ENCODE assay signal across 35 cellular contexts in genomic region chr5:91217859-91218258, GRCh38.
"Had no signal": no experiment of that assay in that cellular context is flagged by ENCODE, and none has a peak within 500 bp of the region (broad histone marks: within the 10 kb centered on the region; RNA-seq: fewer than 3 reads in every experiment).

No MANE protein-coding gene starts in this region.

- DNase-seq: activated CD4-positive, alpha-beta T cell treated with anti-CD3 and anti-CD28 coated beads for 36 hours; activated CD4-positive, alpha-beta T cell treated with anti-CD3 and anti-CD28 coated beads, Interleukin-2, amount 10 ng/mL, durations not matched to agents 7 days and 5 days; activated CD4-positive, alpha-beta T cell treated with anti-CD3 and anti-CD28 coated beads, Interleukin-2, amount 50 U/mL, for 48 hours; activated CD8-positive, alpha-beta T cell treated with anti-CD3 and anti-CD28 coated beads, Interleukin-2, amount 10 ng/mL, durations not matched to agents 7 days and 5 days; activated gamma-delta T cell treated with Interleukin-2 at 50 U/mL for 16 hours; activated naive CD4-positive, alpha-beta T cell treated with anti-CD3 and anti-CD28 coated beads for 36 hours; activated naive CD8-positive, alpha-beta T cell treated with anti-CD3 and anti-CD28 coated beads, Interleukin-2, amount 50 U/mL, for 24 hours; activated T-cell treated with anti-CD3 and anti-CD28 coated beads, Interleukin-2, amount 50 U/mL, for 4 hours; anterior cingulate cortex; caudate nucleus; MM.1S; MV-4-11; NCI-H1092; NCI-H1436 treated with DMSO at 0.1 percent for 48 hours; NCI-H1694 treated with DMSO at 0.1 percent for 48 hours; NCI-H2029; NCI-H2171; NCI-H2227 treated with DMSO at 0.1 percent for 48 hours; NCI-H446; NCI-H524; NK-92 treated with Interleukin-12 subunit alpha and Interleukin-12 subunit beta, amount 100 ng/mL, for 24 hours; PC-3; Peyer's patch; SIG-M5; T-cell; T-helper 2 cell; T-helper 9 cell had no signal

- ATAC-seq: activated CD4-positive, alpha-beta T cell treated with anti-CD3 and anti-CD28 coated beads for 36 hours; activated CD4-positive, CD25-positive, alpha-beta regulatory T cell treated with anti-CD3 and anti-CD28 coated beads, Interleukin-2, amount 50 U/mL, for 24 hours; activated CD8-positive, alpha-beta T cell treated with anti-CD3 and anti-CD28 coated beads, Interleukin-2, amount 10 ng/mL, durations not matched to agents 7 days and 5 days; activated naive CD8-positive, alpha-beta T cell treated with anti-CD3 and anti-CD28 coated beads, Interleukin-2, amount 50 U/mL, for 24 hours; activated T-cell treated with anti-CD3 and anti-CD28 coated beads, Interleukin-2, amount 50 U/mL, for 4 hours; PC-3; Right ventricle myocardium inferior; SK-N-SH treated with all-trans-retinoic acid at 6 μM for 48 hours; T-cell had no signal

- H3K4me1 Mint-ChIP-seq: activated CD4-positive, alpha-beta T cell treated with anti-CD3 and anti-CD28 coated beads for 36 hours; activated CD4-positive, alpha-beta T cell treated with anti-CD3 and anti-CD28 coated beads, Interleukin-2, amount 10 ng/mL, durations not matched to agents 7 days and 5 days; T-cell had no signal

- H3K36me3 ChIP-seq: Peyer's patch had no signal

- H3K36me3 Mint-ChIP-seq: activated naive CD8-positive, alpha-beta T cell; brain; T-cell had no signal

- H3K27ac Mint-ChIP-seq: activated CD4-positive, alpha-beta T cell treated with anti-CD3 and anti-CD28 coated beads for 36 hours; activated CD4-positive, alpha-beta T cell treated with anti-CD3 and anti-CD28 coated beads, Interleukin-2, amount 10 ng/mL, durations not matched to agents 7 days and 5 days; activated CD8-positive, alpha-beta T cell treated with anti-CD3 and anti-CD28 coated beads, Interleukin-2, amount 10 ng/mL, durations not matched to agents 7 days and 5 days; activated naive CD4-positive, alpha-beta T cell treated with anti-CD3 and anti-CD28 coated beads for 36 hours; activated naive CD8-positive, alpha-beta T cell; activated naive CD8-positive, alpha-beta T cell treated with anti-CD3 and anti-CD28 coated beads, Interleukin-2, amount 50 U/mL, for 24 hours; activated T-helper 1 cell treated with anti-CD3 and anti-CD28 coated beads, Interleukin-12 subunit alpha, Interleukin-12 subunit beta, Interleukin-2, Interleukin-4 antibody, amounts not matched to agents 30 ng/mL and 10 ng/mL and 1 ng/mL, durations not matched to agents 14 hours and 24 hours and 36 hours; T-cell had no signal

- H3K27ac ChIP-seq: KMS-11, Peyer's patch, RWPE1 had no signal

- H3K4me3 Mint-ChIP-seq: activated CD4-positive, alpha-beta T cell treated with anti-CD3 and anti-CD28 coated beads for 36 hours; activated CD4-positive, alpha-beta T cell treated with anti-CD3 and anti-CD28 coated beads, Interleukin-2, amount 10 ng/mL, durations not matched to agents 7 days and 5 days; activated CD8-positive, alpha-beta T cell treated with anti-CD3 and anti-CD28 coated beads, Interleukin-2, amount 10 ng/mL, durations not matched to agents 7 days and 5 days; activated naive CD4-positive, alpha-beta T cell treated with anti-CD3 and anti-CD28 coated beads for 36 hours; activated naive CD8-positive, alpha-beta T cell; activated naive CD8-positive, alpha-beta T cell treated with anti-CD3 and anti-CD28 coated beads, Interleukin-2, amount 50 U/mL, for 24 hours; activated T-cell treated with anti-CD3 and anti-CD28 coated beads, Interleukin-2, amount 50 U/mL, for 4 hours; activated T-helper 1 cell treated with anti-CD3 and anti-CD28 coated beads, Interleukin-12 subunit alpha, Interleukin-12 subunit beta, Interleukin-2, Interleukin-4 antibody, amounts not matched to agents 30 ng/mL and 10 ng/mL and 1 ng/mL, durations not matched to agents 14 hours and 24 hours and 36 hours; brain; T-cell had no signal

- H3K9me3 ChIP-seq: Peyer's patch had no signal

- H3K4me2 ChIP-seq: KMS-11 had no signal

- H3K9ac ChIP-seq: KMS-11 had no signal

- H3K4me3 ChIP-seq: Peyer's patch had no signal

- H3K4me1 ChIP-seq: Peyer's patch had no signal

- H3K27me3 ChIP-seq: Peyer's patch had no signal

- H3K27me3 Mint-ChIP-seq: activated naive CD8-positive, alpha-beta T cell; brain had no signal
